Comparison of ENCODE assay signal across 14 cellular contexts in the genomic region with DNA sequence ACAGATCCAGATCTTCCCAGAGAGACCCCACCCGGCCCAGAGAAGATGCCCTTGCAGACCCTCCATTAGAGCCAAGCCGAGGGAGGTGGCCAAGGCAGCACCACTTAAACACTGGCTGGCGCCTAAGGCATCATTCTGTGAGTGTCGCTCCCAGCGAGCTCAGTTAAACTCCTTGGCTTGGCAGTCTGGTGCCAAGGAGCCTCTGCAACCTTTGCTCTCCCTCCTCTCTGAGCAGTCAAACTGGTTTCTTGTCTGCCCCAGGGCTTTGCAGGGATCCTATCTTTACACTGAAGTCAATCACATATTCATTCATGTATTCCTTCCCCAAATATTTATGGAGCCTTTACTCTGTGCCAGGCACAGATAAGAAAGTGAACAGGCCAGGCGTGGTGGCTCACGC. TPM values are rescaled to one million over a fixed set of nuclear protein-coding genes. Genes with fewer than 3 reads are reported as not detected.
A peak's percentile ranks its signal among the peaks of the same experiment; 100 is the strongest.
DNase-seq lines count a peak whose midpoint lies in the region; ATAC-seq and TF ChIP-seq lines count a peak whose summit lies in the region.
"Had no signal": no experiment of that assay in that cellular context is flagged by ENCODE, and none has a peak within 500 bp of the region (broad histone marks: within the 10 kb centered on the region; RNA-seq: fewer than 3 reads in every experiment).

No MANE protein-coding gene starts in this region.

- H3K27me3 ChIP-seq in GM23248 (replicated peaks; ENCODE audit: insufficient read depth) (no peaks in the 10 kb centered on the region), RWPE2 (ENCODE audit: insufficient read depth, poor library complexity, severe bottlenecking) (no peaks in the 10 kb centered on the region), psoas muscle (ENCODE audit: insufficient read depth in 3 of 3, low read length in 2 of 3) (no peaks in the 10 kb centered on the region)
- H3K27me3 ChIP-seq: ovary had no signal

- H3K36me3 ChIP-seq in GM23248 (ENCODE audit: low read depth) (no peaks in the 10 kb centered on the region), RWPE2 (ENCODE audit: low read depth) (peaks cover 24% of the 10 kb centered on the region), psoas muscle (ENCODE audit: insufficient read depth in 1 of 2, low read depth in 1 of 2) (no peaks in the 10 kb centered on the region)
- H3K36me3 ChIP-seq: ovary had no signal

- in situ Hi-C loops in GM23248 (cut with MboI), result no loop called here

- H3K4me3 ChIP-seq in GM23248 (no peak overlapping the region), RWPE2 (ENCODE audit: severe bottlenecking) (no peak overlapping the region), psoas muscle (no peak overlapping the region)
- H3K4me3 ChIP-seq: GM12878, ovary had no signal

- H3K36me3 Mint-ChIP-seq in activated CD8-positive, alpha-beta T cell treated with anti-CD3 and anti-CD28 coated beads, Interleukin-2, amount 10 ng/mL, durations not matched to agents 7 days and 5 days (ENCODE audit: low read depth), result peaks cover 14% of the 10 kb centered on the region

- TF ChIP-seq CTCF in RWPE2 (IDR thresholded peaks at IDR 0.05; ENCODE audit: poor library complexity, severe bottlenecking) (no peak), psoas muscle (IDR thresholded peaks at IDR 0.05) (no peak)

- no peaks in the 10 kb centered on the region for H3K9me2 ChIP-seq in GM23248 (ENCODE audit: insufficient read depth)

- DNase-seq in GM23248 (no peak), RWPE2 (ENCODE audit: low spot score) (no peak), islet precursor cell (peak; percentile 88), psoas muscle (no peak), NCI-H1105 treated with DMSO at 0.1 percent for 48 hours (lab: John Stamatoyannopoulos, UW) (no peak), NCI-H1417 (lab: John Stamatoyannopoulos, UW) (no peak)
- no peak for DNase-seq in activated CD8-positive, alpha-beta T cell treated with anti-CD3 and anti-CD28 coated beads, Interleukin-2, amount 10 ng/mL, durations not matched to agents 7 days and 5 days
- DNase-seq: activated naive CD4-positive, alpha-beta T cell treated with Interleukin-2 at 50 U/mL for 16 hours; hippocampal formation; NCI-H187 treated with DMSO at 0.1 percent for 48 hours; ovary had no signal

- POLR2A ChIA-PET in activated CD8-positive, alpha-beta T cell treated with anti-CD3 and anti-CD28 coated beads, Interleukin-2, amount 10 ng/mL, durations not matched to agents 7 days and 5 days (lab: Charles Lee), result interaction anchor here (2.1 to 2.6 kb wide), 2 partner anchors 10 kb away, joined by 18 to 22 read pairs; a partner anchor contains a TSS

- no peaks in the 10 kb centered on the region for H3K9me3 Mint-ChIP-seq in activated CD8-positive, alpha-beta T cell treated with anti-CD3 and anti-CD28 coated beads, Interleukin-2, amount 10 ng/mL, durations not matched to agents 7 days and 5 days (ENCODE audit: insufficient read depth)
- H3K9me3 Mint-ChIP-seq: central memory CD8-positive, alpha-beta T cell had no signal

- CTCF ChIA-PET in activated CD8-positive, alpha-beta T cell treated with anti-CD3 and anti-CD28 coated beads, Interleukin-2, amount 10 ng/mL, durations not matched to agents 7 days and 5 days (lab: Charles Lee), result interaction anchor here (9.6 kb wide), 1 partner anchor 7 kb away, joined by 110 read pairs; a partner anchor contains a TSS

- H3K4me3 Mint-ChIP-seq in activated CD8-positive, alpha-beta T cell treated with anti-CD3 and anti-CD28 coated beads, Interleukin-2, amount 10 ng/mL, durations not matched to agents 7 days and 5 days, result no peak overlapping the region
- H3K4me3 Mint-ChIP-seq: central memory CD8-positive, alpha-beta T cell had no signal

- peaks cover 33% of the 10 kb centered on the region for H3K4me1 Mint-ChIP-seq in activated CD8-positive, alpha-beta T cell treated with anti-CD3 and anti-CD28 coated beads, Interleukin-2, amount 10 ng/mL, durations not matched to agents 7 days and 5 days (ENCODE audit: low read depth)

- H3K4me1 ChIP-seq in GM23248 (ENCODE audit: insufficient read depth) (peaks cover 21% of the 10 kb centered on the region), RWPE2 (ENCODE audit: insufficient read depth, poor library complexity, severe bottlenecking) (peaks cover 55% of the 10 kb centered on the region), psoas muscle (peaks cover 82% of the 10 kb centered on the region)

- no peak overlapping the region for H3K4me2 ChIP-seq in GM23248 (ENCODE audit: unreplicated experiment)

- no peaks in the 10 kb centered on the region for H3K27me3 Mint-ChIP-seq in activated CD8-positive, alpha-beta T cell treated with anti-CD3 and anti-CD28 coated beads, Interleukin-2, amount 10 ng/mL, durations not matched to agents 7 days and 5 days (ENCODE audit: low read depth)
- H3K27me3 Mint-ChIP-seq: central memory CD8-positive, alpha-beta T cell had no signal

- no peaks in the 10 kb centered on the region for H4K20me1 ChIP-seq in GM23248 (ENCODE audit: insufficient read depth)

- intact Hi-C loops in psoas muscle (cut with DNase I), result no loop called here

- no peak for ATAC-seq in RWPE2 (ENCODE audit: low read depth)
- ATAC-seq in psoas muscle, result no peak
- no peak for ATAC-seq in activated CD8-positive, alpha-beta T cell treated with anti-CD3 and anti-CD28 coated beads, Interleukin-2, amount 10 ng/mL, durations not matched to agents 7 days and 5 days
- ATAC-seq in GM19023 (IDR thresholded peaks at IDR 0.05; ENCODE audit: unreplicated experiment), result no peak
- ATAC-seq: GM12878 had no signal

- 63 to 65% methylated on average over 6 to 7 of the region's 7 CpGs for WGBS in GM23248 (ENCODE audit: low coverage in 1 of 2, low lambda C conversion rate in 2 of 2, missing lambda C conversion rate in 2 of 2), 2 experiments
- 73 to 83% (median 81%) methylated on average over 7 of the region's 7 CpGs for WGBS in psoas muscle, 3 donors

- H3K27ac Mint-ChIP-seq in activated CD8-positive, alpha-beta T cell treated with anti-CD3 and anti-CD28 coated beads, Interleukin-2, amount 10 ng/mL, durations not matched to agents 7 days and 5 days, result no peak overlapping the region

- H3K9ac ChIP-seq in GM23248, result no peak overlapping the region; the same call in 1 of the 2 replicates

- H3K27ac ChIP-seq in GM23248 (peak overlapping the region; percentile 91), RWPE2 (ENCODE audit: poor library complexity, severe bottlenecking) (peak overlapping the region; percentile 78), psoas muscle (peak overlapping the region; percentile 81)

- peaks cover 23% of the 10 kb centered on the region for H3F3A ChIP-seq in GM23248 (ENCODE audit: insufficient read depth)

- H3K9me3 ChIP-seq in GM23248 (ENCODE audit: low read depth) (no peaks in the 10 kb centered on the region), RWPE2 (ENCODE audit: severe bottlenecking) (no peaks in the 10 kb centered on the region), psoas muscle (no peaks in the 10 kb centered on the region)
- H3K9me3 ChIP-seq: ovary had no signal

- H2AFZ ChIP-seq in GM23248, result no peak overlapping the region

- H3K79me2 ChIP-seq in GM23248 (ENCODE audit: insufficient read depth), result peaks cover 95% of the 10 kb centered on the region

RNA-seq across cellular contexts. Expression of a gene that starts 10.6 kb away (rescaled TPM):
- 8.5 and 12.9 TPM in 2 replicates for total RNA-seq in GM23248 (2014; rRNA removed; shearing (Covaris generic))
- polyA plus RNA-seq in GM23248 (2016; fragmentation: Nextera tagmentation; extraction: Ambion mirVana) (20.0 and 23.7 TPM in 2 replicates), psoas muscle (10 to 100 TPM in 1 of 3 donors, 1 to 10 TPM in 2; 2.3 to 17.0 (median 3.8) TPM)
- 10 to 100 TPM in 1 of 4 donors, 1 to 10 TPM in 3; 5.2 to 14.3 (median 7.7) TPM for total RNA-seq in psoas muscle
- total RNA-seq in activated CD8-positive, alpha-beta T cell treated with anti-CD3 and anti-CD28 coated beads, Interleukin-2, amount 10 ng/mL, durations not matched to agents 7 days and 5 days, result 10 to 100 TPM; 28.3 to 29.0 TPM
